ENCODE assay signal across 34 cellular contexts in the genomic region with DNA sequence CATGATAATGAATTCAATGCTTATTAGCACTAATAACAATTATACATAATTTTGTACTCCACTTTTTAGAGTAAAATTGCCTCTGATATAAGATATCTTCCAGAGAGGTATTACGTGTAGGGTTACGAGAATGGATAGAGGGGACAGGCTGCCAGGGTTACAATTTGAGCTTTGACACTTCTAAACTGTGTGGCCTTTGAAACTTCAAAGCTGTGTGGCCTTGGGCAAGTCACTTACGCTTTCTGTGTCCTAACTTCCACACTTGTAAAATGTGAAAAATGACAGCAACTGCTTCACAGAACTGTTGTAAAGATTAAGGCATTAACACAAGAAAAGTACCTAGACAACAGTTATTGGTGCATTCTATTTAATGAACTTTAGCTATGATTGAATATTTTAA.
"Had no signal": no experiment of that assay in that cellular context is flagged by ENCODE, and none has a peak within 500 bp of the region (broad histone marks: within the 10 kb centered on the region; RNA-seq: fewer than 3 reads in every experiment).

No MANE protein-coding gene starts in this region.

- H3K4me3 ChIP-seq: MG63 had no signal

- H3K27me3 ChIP-seq: MG63 had no signal

- H3K4me2 ChIP-seq: KMS-11 had no signal

- H3K9ac ChIP-seq: KMS-11 had no signal

- H3K9me3 ChIP-seq: MG63 had no signal

- H3K36me3 ChIP-seq: MG63 had no signal

- DNase-seq: Karpas-422, Kasumi-1, KG1, MG63, MM.1S, MV-4-11, NCI-H1048, NCI-H1092, NCI-H1092 treated with DMSO at 0.1 percent for 48 hours, NCI-H1105, NCI-H1105 treated with DMSO at 0.1 percent for 48 hours, NCI-H1417, NCI-H1417 treated with DMSO at 0.1 percent for 48 hours, NCI-H1436, NCI-H1436 treated with DMSO at 0.1 percent for 48 hours, NCI-H146, NCI-H1694, NCI-H1694 treated with DMSO at 0.1 percent for 48 hours, NCI-H187, NCI-H187 treated with DMSO at 0.1 percent for 48 hours, NCI-H1930, NCI-H2029, NCI-H2029 treated with DMSO at 0.1 percent for 48 hours, NCI-H2081, NCI-H2081 treated with DMSO at 0.1 percent for 48 hours, NCI-H2107, NCI-H2171, NCI-H2171 treated with DMSO at 0.1 percent for 48 hours, NCI-H2227 treated with DMSO at 0.1 percent for 48 hours, NCI-H226, NCI-H345, NCI-H446 treated with DMSO at 0.1 percent for 48 hours, NCI-H510A had no signal

- H3K27ac ChIP-seq: KMS-11 had no signal
